Comparison of ENCODE assay signal across 11 cellular contexts in the genomic region with DNA sequence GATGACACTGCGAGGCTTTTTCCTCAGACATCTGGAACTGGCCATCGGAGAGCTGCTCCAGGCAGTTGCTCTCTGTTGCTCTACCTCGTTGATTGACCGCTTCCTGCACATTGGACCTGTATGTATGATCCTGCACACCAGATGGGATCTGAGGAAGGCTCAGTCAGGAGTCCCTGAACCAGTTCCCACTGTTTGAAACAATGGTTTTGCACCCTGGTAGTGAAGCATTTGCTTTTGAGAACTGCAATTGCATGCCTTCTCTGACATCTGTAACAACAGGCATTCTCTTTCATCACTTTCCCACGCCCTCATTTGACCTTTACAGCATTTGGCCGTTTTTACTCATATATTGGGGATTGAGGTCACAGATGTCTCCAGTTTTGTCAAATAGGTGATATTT.
DNase-seq lines count a peak whose midpoint lies in the region; ATAC-seq and FAIRE-seq lines count a peak whose summit lies in the region.
"Had no signal": no experiment of that assay in that cellular context is flagged by ENCODE, and none has a peak within 500 bp of the region (broad histone marks: within the 10 kb centered on the region; RNA-seq: fewer than 3 reads in every experiment).

No MANE protein-coding gene starts in this region.

- peaks cover 41% of the 10 kb centered on the region for H3K4me1 Mint-ChIP-seq in activated naive CD8-positive, alpha-beta T cell treated with anti-CD3 and anti-CD28 coated beads for 36 hours

- H3K4me1 ChIP-seq in BLaER1 treated with 17β-estradiol and CSF1 and Interleukin-3, amounts not matched to agents 10 nM and 100 nM, result peaks cover 57 to 83% (median 63%) of the 10 kb centered on the region in 10 experiments

- peaks cover 14 to 99% (median 50%) of the 10 kb centered on the region in 11 experiments; a peak in 17 of 22 replicates for H4K20me1 ChIP-seq in BLaER1 treated with 17β-estradiol and CSF1 and Interleukin-3, amounts not matched to agents 10 nM and 100 nM

- H3K27ac ChIP-seq in BLaER1 treated with 17β-estradiol and CSF1 and Interleukin-3, amounts not matched to agents 10 nM and 100 nM, result no peak overlapping the region

- DNase-seq in GM18507 (ENCODE audit: extremely low spot score, insufficient read length, low read depth), result no peak
- peak; percentile 28 for DNase-seq in activated naive CD8-positive, alpha-beta T cell treated with anti-CD3 and anti-CD28 coated beads for 36 hours
- peak; percentile 75 for DNase-seq in myocyte (ENCODE audit: low read depth)
- no peak for DNase-seq in activated effector memory CD4-positive, alpha-beta T cell treated with Interleukin-2 at 50 U/mL for 16 hours
- DNase-seq in left colon, result no peak
- no peak for DNase-seq in HTR-8/SVneo (ENCODE audit: insufficient read length, low spot score)
- DNase-seq: activated CD4-positive, alpha-beta T cell treated with anti-CD3 and anti-CD28 coated beads, Interleukin-2, amount 10 ng/mL, durations not matched to agents 7 days and 5 days; naive B cell; NCI-H146 had no signal

- H3K36me3 ChIP-seq in BLaER1 treated with 17β-estradiol and CSF1 and Interleukin-3, amounts not matched to agents 10 nM and 100 nM, result peaks cover 0 to 42% (median 12%) of the 10 kb centered on the region in 11 experiments; a peak in 16 of 22 replicates

- peak overlapping the region in 10 of 11 experiments; percentile 8 to 48 (median 38); a peak in 16 of 22 replicates for H3K4me2 ChIP-seq in BLaER1 treated with 17β-estradiol and CSF1 and Interleukin-3, amounts not matched to agents 10 nM and 100 nM

- ATAC-seq in GM19463 (IDR thresholded peaks at IDR 0.05; ENCODE audit: unreplicated experiment) (no peak), left colon (no peak)

- H3K9me3 ChIP-seq in BLaER1 treated with 17β-estradiol and CSF1 and Interleukin-3, amounts not matched to agents 10 nM and 100 nM (replicated peaks in 1 of 11), result no peaks in the 10 kb centered on the region; a peak in 1 of 22 replicates

- H3K27me3 Mint-ChIP-seq in activated naive CD8-positive, alpha-beta T cell treated with anti-CD3 and anti-CD28 coated beads for 36 hours, result no peaks in the 10 kb centered on the region
- H3K27me3 Mint-ChIP-seq: activated CD4-positive, alpha-beta T cell treated with anti-CD3 and anti-CD28 coated beads, Interleukin-2, amount 10 ng/mL, durations not matched to agents 7 days and 5 days; naive B cell had no signal

- H3K36me3 Mint-ChIP-seq in activated naive CD8-positive, alpha-beta T cell treated with anti-CD3 and anti-CD28 coated beads for 36 hours, result peaks cover 2% of the 10 kb centered on the region

- intact Hi-C loops in left colon (cut with DNase I, micrococcal nuclease), result no loop called here

- peak; percentile 41 for FAIRE-seq in GM18507 (lab: Jason Lieb, UNC)
- no peak for FAIRE-seq in HTR-8/SVneo (lab: Jason Lieb, UNC)

- peak overlapping the region in 1 of 11 experiments; percentile 36; a peak in 1 of 22 replicates for H3K9ac ChIP-seq in BLaER1 treated with 17β-estradiol and CSF1 and Interleukin-3, amounts not matched to agents 10 nM and 100 nM

- H3K9me3 Mint-ChIP-seq in activated naive CD8-positive, alpha-beta T cell treated with anti-CD3 and anti-CD28 coated beads for 36 hours, result no peaks in the 10 kb centered on the region
- H3K9me3 Mint-ChIP-seq: activated CD4-positive, alpha-beta T cell treated with anti-CD3 and anti-CD28 coated beads, Interleukin-2, amount 10 ng/mL, durations not matched to agents 7 days and 5 days; naive B cell had no signal

- H3K27ac Mint-ChIP-seq in activated naive CD8-positive, alpha-beta T cell treated with anti-CD3 and anti-CD28 coated beads for 36 hours, result peak overlapping the region; percentile 66
- H3K27ac Mint-ChIP-seq: activated CD4-positive, alpha-beta T cell treated with anti-CD3 and anti-CD28 coated beads, Interleukin-2, amount 10 ng/mL, durations not matched to agents 7 days and 5 days had no signal

- H3K4me3 ChIP-seq in BLaER1 treated with 17β-estradiol and CSF1 and Interleukin-3, amounts not matched to agents 10 nM and 100 nM, result no peak overlapping the region

- no peak overlapping the region for H3K4me3 Mint-ChIP-seq in activated naive CD8-positive, alpha-beta T cell treated with anti-CD3 and anti-CD28 coated beads for 36 hours
- H3K4me3 Mint-ChIP-seq: activated CD4-positive, alpha-beta T cell treated with anti-CD3 and anti-CD28 coated beads, Interleukin-2, amount 10 ng/mL, durations not matched to agents 7 days and 5 days had no signal

- H3K27me3 ChIP-seq in BLaER1 treated with 17β-estradiol and CSF1 and Interleukin-3, amounts not matched to agents 10 nM and 100 nM, result no peaks in the 10 kb centered on the region

Comparison
In these comparisons a context has a peak if more than half of its experiments do, and no peak if none do; other contexts are left out.
1. DNase-seq: peak in activated naive CD8-positive, alpha-beta T cell treated with anti-CD3 and anti-CD28 coated beads for 36 hours (single experiment) and myocyte (single experiment); none in GM18507 (single experiment), activated effector memory CD4-positive, alpha-beta T cell treated with Interleukin-2 at 50 U/mL for 16 hours (single experiment), left colon (0 of 2) and HTR-8/SVneo (single experiment).